In genomic region chr18:41745166-41746049, GRCh38 we compare ENCODE assay signal across 8 cellular contexts.
DNase-seq lines count a peak whose midpoint lies in the region; ATAC-seq, FAIRE-seq and TF ChIP-seq lines count a peak whose summit lies in the region.

No MANE protein-coding gene starts in this region.

- intact Hi-C loops in GM12878 (cut with micrococcal nuclease; ENCODE audit: unreplicated experiment) (loop anchor here (5.0 kb wide), 1 partner anchor 162 kb away; no protein-coding TSS in a partner anchor), uterus (cut with DNase I; ENCODE audit: low total_unique reads) (no loop called here)

- no peaks in the 10 kb centered on the region for H3K79me2 ChIP-seq in GM12878 (ENCODE audit: control insufficient read depth, insufficient read depth, low read length)

- no peak for TF ChIP-seq EP300 in GM12878 (IDR thresholded peaks at IDR 0.05; ENCODE audit: borderline replicate concordance in 1 of 2, control insufficient read depth in 1 of 2, low read depth in 2 of 2, low read length in 2 of 2)

- H3K9me3 ChIP-seq in GM12878 (replicated peaks; ENCODE audit: control insufficient read depth, insufficient read depth, low read length) (no peaks in the 10 kb centered on the region), uterus (no peaks in the 10 kb centered on the region)

- POLR2A ChIA-PET in GM12878 (lab: Charles Lee) = no interaction called here

- DNase-seq in AG08396 (ENCODE audit: low spot score) (peak; percentile 5), GM18507 (ENCODE audit: extremely low spot score, insufficient read length, low read depth) (no peak), HT-29 (ENCODE audit: low spot score) (peak; percentile 39), NCI-H526 (lab: John Stamatoyannopoulos, UW) (peak; percentile 4 to 74), GM12878 (ENCODE audit: low read depth, low spot score) (no peak), kidney glomerular epithelial cell (lab: John Stamatoyannopoulos, UW) (peak; percentile 44), uterus (no peak)

- RAD21 ChIA-PET in GM12878 (lab: Charles Lee; ENCODE audit: unreplicated experiment) = no interaction called here

- in situ Hi-C loops in GM12878 (cut with MboI) = loop anchor here (25.0 kb wide), 1 partner anchor 808 kb away; no protein-coding TSS in a partner anchor

- H3K4me1 ChIP-seq in GM12878 (ENCODE audit: control insufficient read depth, insufficient read depth, low read length) (no peaks in the 10 kb centered on the region), uterus (no peaks in the 10 kb centered on the region)

- CTCF ChIA-PET in GM12878 (lab: Yijun Ruan, JAX) = interaction anchor here (0.6 to 0.9 kb wide), 2 partner anchors 17 to 157 kb away, joined by 3 to 4 read pairs; no protein-coding TSS in a partner anchor

- peak; percentile 91 for ATAC-seq in GM12878
- ATAC-seq in GM21786 (IDR thresholded peaks at IDR 0.05; ENCODE audit: unreplicated experiment) = no peak

- H3K4me3 ChIP-seq in GM12878 = no peak overlapping the region
- no peak overlapping the region for H3K4me3 ChIP-seq in uterus

- WGBS in GM12878 (ENCODE audit: insufficient coverage, insufficient replicate concordance, low lambda C conversion rate, missing lambda C conversion rate) = 24% methylated on average over 5 of the region's 5 CpGs

- no peaks in the 10 kb centered on the region for H3K27me3 ChIP-seq in GM12878 (replicated peaks in 1 of 2; ENCODE audit: control insufficient read depth in 2 of 2, insufficient read depth in 2 of 2, low read length in 1 of 2)
- H3K27me3 ChIP-seq in uterus = no peaks in the 10 kb centered on the region

- SMC1A ChIA-PET in GM12878 (lab: Charles Lee; ENCODE audit: uncharacterized antibody, unreplicated experiment) = interaction anchor here (0.7 kb wide), 1 partner anchor 651 kb away, joined by 3 read pairs; no protein-coding TSS in a partner anchor

- peak; percentile 62 for TF ChIP-seq RAD21 in GM12878 (IDR thresholded peaks at IDR 0.05; ENCODE audit: insufficient read depth, low read depth, low read length)

- H4K20me1 ChIP-seq in GM12878 (ENCODE audit: control insufficient read depth, insufficient read depth) = no peaks in the 10 kb centered on the region

- H3K36me3 ChIP-seq in GM12878 (ENCODE audit: control insufficient read depth in 2 of 2, insufficient read depth in 2 of 2, low read length in 1 of 2) (no peaks in the 10 kb centered on the region), uterus (no peaks in the 10 kb centered on the region)

- FAIRE-seq in GM18507 (lab: Jason Lieb, UNC) (peak; percentile 59), GM12878 (lab: Jason Lieb, UNC) (no peak)

- no peak overlapping the region for H2AFZ ChIP-seq in GM12878 (ENCODE audit: control insufficient read depth, low read depth, low read length)

- TF ChIP-seq POLR2A in GM12878 (IDR thresholded peaks at IDR 0.05; ENCODE audit: low read depth, low read length) (no peak), uterus (IDR thresholded peaks at IDR 0.05) (no peak)

- H3K27ac ChIP-seq in GM12878 (ENCODE audit: control insufficient read depth, insufficient read depth) = no peak overlapping the region
- H3K27ac ChIP-seq in uterus = no peak overlapping the region

- no TSS peak for BruUV-seq in GM12878 (replicated peaks; lab: Mats Ljungman, UMichigan)

- no peak overlapping the region for H3K9ac ChIP-seq in GM12878 (ENCODE audit: control insufficient read depth, insufficient read depth, low read length)

- TF ChIP-seq CTCF in GM12878 (IDR thresholded peaks at IDR 0.05 in 2 of 3, conservative IDR thresholded peaks at IDR 0.05 in 1 of 3; ENCODE audit: control insufficient read depth in 2 of 3, extremely low read depth in 1 of 3, insufficient read depth in 1 of 3, low read depth in 3 of 3, low read length in 3 of 3) (peak; percentile 52 to 66 (median 54); a peak in 5 of 6 replicates), uterus (IDR thresholded peaks at IDR 0.05) (no peak)

- H3K4me2 ChIP-seq in GM12878 (ENCODE audit: control insufficient read depth, insufficient read depth) = no peak overlapping the region

TF ChIP-seq in GM12878, 131 proteins besides CTCF, POLR2A, EP300 and RAD21:
- TF ChIP-seq SMC3 (IDR thresholded peaks at IDR 0.05; ENCODE audit: borderline replicate concordance, low read length) (peak; percentile 46; the same call in 1 of the 2 replicates), GABPA (IDR thresholded peaks at IDR 0.05; ENCODE audit: low read depth) (no peak)

Comparison
In these comparisons a context has a peak if more than half of its experiments do, and no peak if none do; other contexts are left out.
1. DNase-seq: peak in AG08396 (single experiment), HT-29 (single experiment), NCI-H526 (2 of 2) and kidney glomerular epithelial cell (single experiment); none in GM18507 (single experiment), GM12878 (single experiment) and uterus (0 of 2).
2. CTCF ChIP-seq: peak in GM12878 (3 of 3); none in uterus (0 of 4).